In genomic region chr2:69581774-69582581, GRCh38 we compare ENCODE assay signal across 8 cellular contexts.
DNase-seq lines count a peak whose midpoint lies in the region; ATAC-seq and TF ChIP-seq lines count a peak whose summit lies in the region.

No MANE protein-coding gene starts in this region.

- peak overlapping the region; percentile 88 for H3K27ac Mint-ChIP-seq in activated T-cell treated with anti-CD3 and anti-CD28 coated beads, Interleukin-2, amount 50 U/mL, for 24 hours
- peak overlapping the region; percentile 62 for H3K27ac Mint-ChIP-seq in stimulated activated effector memory CD8-positive, alpha-beta T cell treated with anti-CD3 and anti-CD28 coated beads, Interleukin-12 subunit alpha, Interleukin-12 subunit beta, amount 100 ng/mL, for 72 hours

- no peak overlapping the region for H2AFZ ChIP-seq in SK-N-SH (ENCODE audit: low read depth)

- H3K9me2 ChIP-seq in SK-N-SH, result no peaks in the 10 kb centered on the region

- no peaks in the 10 kb centered on the region for H3K9me3 ChIP-seq in SK-N-SH

- peak overlapping the region; percentile 52 for H3K4me3 Mint-ChIP-seq in activated T-cell treated with anti-CD3 and anti-CD28 coated beads, Interleukin-2, amount 50 U/mL, for 24 hours
- peak overlapping the region; percentile 55 for H3K4me3 Mint-ChIP-seq in stimulated activated effector memory CD8-positive, alpha-beta T cell treated with anti-CD3 and anti-CD28 coated beads, Interleukin-12 subunit alpha, Interleukin-12 subunit beta, amount 100 ng/mL, for 72 hours

- TF ChIP-seq EP300 in SK-N-SH (IDR thresholded peaks at IDR 0.05; ENCODE audit: borderline replicate concordance in 1 of 2, low read depth in 1 of 2, low read length in 1 of 2), result no peak

- no peak overlapping the region for H3K9ac ChIP-seq in SK-N-SH

- H3K4me3 ChIP-seq in SK-N-SH (ENCODE audit: low read depth in 2 of 2, low read length in 1 of 2), result no peak overlapping the region

- peaks cover 12% of the 10 kb centered on the region for H3K36me3 Mint-ChIP-seq in activated T-cell treated with anti-CD3 and anti-CD28 coated beads, Interleukin-2, amount 50 U/mL, for 24 hours (ENCODE audit: low read depth)
- H3K36me3 Mint-ChIP-seq in stimulated activated effector memory CD8-positive, alpha-beta T cell treated with anti-CD3 and anti-CD28 coated beads, Interleukin-12 subunit alpha, Interleukin-12 subunit beta, amount 100 ng/mL, for 72 hours, result peaks cover 12% of the 10 kb centered on the region

- no peak for TF ChIP-seq RAD21 in SK-N-SH (IDR thresholded peaks at IDR 0.05; ENCODE audit: low read length)

- H3F3A ChIP-seq in SK-N-SH (replicated peaks; ENCODE audit: insufficient read depth), result peaks cover 21% of the 10 kb centered on the region

- CTCF ChIA-PET in SK-N-SH (lab: Yijun Ruan, JAX), result interaction anchor here (0.7 to 1.3 kb wide), 3 partner anchors 17 to 291 kb away, joined by 3 to 8 read pairs (median 3); no protein-coding TSS in a partner anchor

- H3K4me2 ChIP-seq in SK-N-SH, result peak overlapping the region; percentile 23

- H3K9me3 Mint-ChIP-seq in activated T-cell treated with anti-CD3 and anti-CD28 coated beads, Interleukin-2, amount 50 U/mL, for 24 hours, result no peaks in the 10 kb centered on the region
- H3K9me3 Mint-ChIP-seq in stimulated activated effector memory CD8-positive, alpha-beta T cell treated with anti-CD3 and anti-CD28 coated beads, Interleukin-12 subunit alpha, Interleukin-12 subunit beta, amount 100 ng/mL, for 72 hours, result no peaks in the 10 kb centered on the region

- H3K27me3 Mint-ChIP-seq in activated T-cell treated with anti-CD3 and anti-CD28 coated beads, Interleukin-2, amount 50 U/mL, for 24 hours, result no peaks in the 10 kb centered on the region

- WGBS in SK-N-SH (ENCODE audit: low lambda C conversion rate), result 86% methylated on average over 14 of the region's 14 CpGs

- H4K20me1 ChIP-seq in SK-N-SH (ENCODE audit: insufficient read depth), result peaks cover 55% of the 10 kb centered on the region

- ATAC-seq in stimulated activated effector memory CD8-positive, alpha-beta T cell treated with anti-CD3 and anti-CD28 coated beads, Interleukin-12 subunit alpha, Interleukin-12 subunit beta, amount 100 ng/mL, for 72 hours, result no peak
- ATAC-seq in GM19467 (IDR thresholded peaks at IDR 0.05; ENCODE audit: unreplicated experiment) (no peak), HG02678 (IDR thresholded peaks at IDR 0.05; ENCODE audit: unreplicated experiment) (no peak)

- H3K27ac ChIP-seq in SK-N-SH (ENCODE audit: low read depth in 2 of 2, low read length in 1 of 2), result peak overlapping the region in 1 of 2 experiments; percentile 35; a peak in 2 of 4 replicates

- peaks cover 90% of the 10 kb centered on the region for H3K4me1 Mint-ChIP-seq in activated T-cell treated with anti-CD3 and anti-CD28 coated beads, Interleukin-2, amount 50 U/mL, for 24 hours (ENCODE audit: low read depth)
- peaks cover 94% of the 10 kb centered on the region for H3K4me1 Mint-ChIP-seq in stimulated activated effector memory CD8-positive, alpha-beta T cell treated with anti-CD3 and anti-CD28 coated beads, Interleukin-12 subunit alpha, Interleukin-12 subunit beta, amount 100 ng/mL, for 72 hours

- peaks cover 16 to 28% of the 10 kb centered on the region in 2 experiments; a peak in 2 of 4 replicates for H3K4me1 ChIP-seq in SK-N-SH (ENCODE audit: control insufficient read depth in 1 of 2, insufficient read depth in 2 of 2, low read depth in 1 of 2, low read length in 1 of 2)

- H3K36me3 ChIP-seq in SK-N-SH (replicated peaks in 1 of 2; ENCODE audit: control insufficient read depth in 1 of 2, insufficient read depth in 2 of 2, low read length in 1 of 2), result no peaks in the 10 kb centered on the region

- DNase-seq in activated T-cell treated with anti-CD3 and anti-CD28 coated beads, Interleukin-2, amount 50 U/mL, for 24 hours, result no peak
- no peak for DNase-seq in activated T-cell treated with anti-CD3 and anti-CD28 coated beads, Interleukin-2, amount 50 U/mL, for 1 hour
- DNase-seq in SK-N-SH (no peak), glomerular visceral epithelial cell (ENCODE audit: extremely low spot score) (peak; percentile 84), superior temporal gyrus (ENCODE audit: extremely low spot score) (no peak)
- no peak for DNase-seq in stimulated activated effector memory CD8-positive, alpha-beta T cell treated with anti-CD3 and anti-CD28 coated beads, Interleukin-12 subunit alpha, Interleukin-12 subunit beta, amount 100 ng/mL, for 72 hours (ENCODE audit: low spot score in 2 of 2)

- POLR2A ChIA-PET in SK-N-SH (lab: Yijun Ruan, JAX), result no interaction called here

- TF ChIP-seq CTCF in SK-N-SH (IDR thresholded peaks at IDR 0.05), result no peak

- H3K27me3 ChIP-seq in SK-N-SH (ENCODE audit: insufficient read depth), result no peaks in the 10 kb centered on the region

- H3K79me2 ChIP-seq in SK-N-SH (ENCODE audit: insufficient read depth), result peaks cover 90% of the 10 kb centered on the region

TF ChIP-seq in SK-N-SH, 30 proteins besides CTCF, POLR2A, EP300 and RAD21:
- TF ChIP-seq TEAD4 (IDR thresholded peaks at IDR 0.05; ENCODE audit: borderline replicate concordance, insufficient read depth) (0 out of 2 replicates have a peak, but pooled peaks have one; percentile 30), JUND (IDR thresholded peaks at IDR 0.05) (peak; percentile 46), YY1 (IDR thresholded peaks at IDR 0.05; ENCODE audit: low read depth) (no peak), PBX3 (IDR thresholded peaks at IDR 0.05) (peak; percentile 69), MAX (IDR thresholded peaks at IDR 0.05; ENCODE audit: low read depth) (no peak), TCF12 (IDR thresholded peaks at IDR 0.05) (peak; percentile 48), ELF1 (IDR thresholded peaks at IDR 0.05) (no peak)
TF ChIP-seq in SK-N-SH: peak in this region for 4.
